Comparison of ENCODE assay signal across 18 cellular contexts in genomic region chr3:190249414-190249813, GRCh38.
A peak's percentile ranks its signal among the peaks of the same experiment; 100 is the strongest.
DNase-seq lines count a peak whose midpoint lies in the region; ATAC-seq, FAIRE-seq and TF ChIP-seq lines count a peak whose summit lies in the region.
"Had no signal": no experiment of that assay in that cellular context is flagged by ENCODE, and none has a peak within 500 bp of the region (broad histone marks: within the 10 kb centered on the region; RNA-seq: fewer than 3 reads in every experiment).

No MANE protein-coding gene starts in this region.

- H3K27me3 ChIP-seq in HepG2 (ENCODE audit: control insufficient read depth in 1 of 2, insufficient read depth in 2 of 2, low read length in 2 of 2) (no peaks in the 10 kb centered on the region), right lobe of liver (no peaks in the 10 kb centered on the region), H9 (ENCODE audit: insufficient read depth, low read length) (no peaks in the 10 kb centered on the region), foreskin keratinocyte (no peaks in the 10 kb centered on the region)
- H3K27me3 ChIP-seq: BLaER1 had no signal

- H3K4me3 Mint-ChIP-seq in H9, result no peak overlapping the region
- no peak overlapping the region for H3K4me3 Mint-ChIP-seq in type B pancreatic cell
- H3K4me3 Mint-ChIP-seq: CD4-positive, CD25-positive, alpha-beta regulatory T cell had no signal

- no peak overlapping the region for H2AFZ ChIP-seq in HepG2 (ENCODE audit: low read length)
- no peak overlapping the region for H2AFZ ChIP-seq in H9 (ENCODE audit: low read length)

- no peak overlapping the region for H2BK5ac ChIP-seq in H9 (ENCODE audit: insufficient read length, low read length)

- H3T11ph ChIP-seq in H9 (ENCODE audit: low read length), result no peak overlapping the region

- CTCF ChIA-PET in HepG2 (lab: Yijun Ruan, JAX; ENCODE audit: low intra/inter-chr PET ratio, low total read pairs), result no interaction called here

- no peak overlapping the region for H3K14ac ChIP-seq in H9 (ENCODE audit: insufficient read depth, low read length)

- H3K27ac Mint-ChIP-seq in H9 (no peak overlapping the region; a peak in 1 of 7 replicates), type B pancreatic cell (no peak overlapping the region)
- H3K27ac Mint-ChIP-seq: CD4-positive, CD25-positive, alpha-beta regulatory T cell had no signal

- no peak for TF ChIP-seq RAD21 in HepG2 (CRISPR knock-in tag; IDR thresholded peaks at IDR 0.05)

- H3K18ac ChIP-seq in H9 (ENCODE audit: insufficient read length, low read depth, low read length), result no peak overlapping the region

- no peak overlapping the region for H3K23ac ChIP-seq in H9 (ENCODE audit: insufficient read length, low read depth, low read length)

- no peak overlapping the region for H3K27ac ChIP-seq in HepG2 (ENCODE audit: extremely low read length, insufficient read depth, low read length)
- H3K27ac ChIP-seq in right lobe of liver, result no peak overlapping the region
- no peak overlapping the region for H3K27ac ChIP-seq in H9 (ENCODE audit: insufficient read length, low read depth, low read length)
- H3K27ac ChIP-seq in foreskin keratinocyte, result no peak overlapping the region
- H3K27ac ChIP-seq: BLaER1 had no signal

- BruUV-seq in HepG2 (replicated peaks; lab: Mats Ljungman, UMichigan), result no TSS peak

- TF ChIP-seq CTCF in HepG2 (CRISPR knock-in tag; IDR thresholded peaks at IDR 0.05) (no peak), right lobe of liver (IDR thresholded peaks at IDR 0.05) (no peak), H9 (conservative IDR thresholded peaks at IDR 0.05) (peak; percentile 45; the same call in 2 of the 3 replicates), foreskin keratinocyte (conservative IDR thresholded peaks at IDR 0.05) (peak; percentile 13), type B pancreatic cell (conservative IDR thresholded peaks at IDR 0.05) (peak; percentile 28)

- H3K4ac ChIP-seq in H9 (ENCODE audit: low read depth, low read length), result no peak overlapping the region

- no peak overlapping the region for H3K56ac ChIP-seq in H9 (ENCODE audit: insufficient read length, low read depth, low read length)

- no peak overlapping the region for H2AK5ac ChIP-seq in H9 (ENCODE audit: insufficient read length, low read length)

- H4K20me1 ChIP-seq in HepG2 (ENCODE audit: insufficient read depth, low read length) (no peaks in the 10 kb centered on the region), H9 (ENCODE audit: control insufficient read depth, insufficient read depth, insufficient read length) (no peaks in the 10 kb centered on the region)
- H4K20me1 ChIP-seq: BLaER1 had no signal

- TF ChIP-seq POLR2A in HepG2 (IDR thresholded peaks at IDR 0.05; ENCODE audit: insufficient read depth in 1 of 2, low read depth in 2 of 2, low read length in 2 of 2) (no peak), right lobe of liver (IDR thresholded peaks at IDR 0.05) (no peak)

- WGBS in HepG2 (ENCODE audit: low lambda C conversion rate), result 21% methylated on average over 2 of the region's 2 CpGs
- 73% methylated on average over 1 of the region's 2 CpGs for WGBS in right lobe of liver (ENCODE audit: insufficient coverage, low coverage, low lambda C conversion rate, missing lambda C conversion rate)
- no CpG with 5 or more reads among the region's 2 CpGs for WGBS in H9 (ENCODE audit: extremely low coverage, insufficient read length, low lambda C conversion rate)

- FAIRE-seq in HepG2 (lab: Jason Lieb, UNC), result no peak
- FAIRE-seq: GM12878, H1, HTR-8/SVneo had no signal

- H3K79me2 ChIP-seq in HepG2 (ENCODE audit: insufficient read depth, low read length), result no peaks in the 10 kb centered on the region
- no peaks in the 10 kb centered on the region for H3K79me2 ChIP-seq in H9 (ENCODE audit: insufficient read depth, low read length)

- H4K8ac ChIP-seq in H9 (replicated peaks; ENCODE audit: insufficient read length, low read depth, low read length), result no peak overlapping the region

- TF ChIP-seq EP300 in HepG2 (IDR thresholded peaks at IDR 0.05; ENCODE audit: low read depth in 2 of 2, low read length in 2 of 2) (no peak), HepG2 (CRISPR knock-in tag; IDR thresholded peaks at IDR 0.05; ENCODE audit: borderline replicate concordance) (no peak)

- no peak overlapping the region for H3K4me2 ChIP-seq in HepG2 (ENCODE audit: low read depth, low read length)
- H3K4me2 ChIP-seq in H9 (ENCODE audit: insufficient read depth, insufficient read length, low read length), result no peak overlapping the region
- H3K4me2 ChIP-seq: BLaER1 had no signal

- H3K4me1 Mint-ChIP-seq in H9 (peaks cover 2 to 8% of the 10 kb centered on the region in 2 experiments), type B pancreatic cell (ENCODE audit: unreplicated experiment) (no peaks in the 10 kb centered on the region)
- H3K4me1 Mint-ChIP-seq: CD4-positive, CD25-positive, alpha-beta regulatory T cell had no signal

- H3K23me2 ChIP-seq in H9 (ENCODE audit: insufficient read length, low read depth, low read length, poor library complexity, severe bottlenecking), result no peaks in the 10 kb centered on the region

- H4K91ac ChIP-seq in H9 (ENCODE audit: insufficient read length, low read depth, low read length), result no peak overlapping the region

- no peak overlapping the region for H2BK120ac ChIP-seq in H9 (ENCODE audit: low read depth, low read length, poor library complexity, severe bottlenecking)

- peak; percentile 57 for ATAC-seq in HepG2
- ATAC-seq in right lobe of liver, result no peak
- no peak for ATAC-seq in foreskin keratinocyte
- no peak for ATAC-seq in GM21737 (IDR thresholded peaks at IDR 0.05; ENCODE audit: unreplicated experiment)
- no peak for ATAC-seq in HG03175 (IDR thresholded peaks at IDR 0.05; ENCODE audit: unreplicated experiment)
- ATAC-seq: GM12878 had no signal

- H2BK20ac ChIP-seq in H9 (ENCODE audit: low read depth, low read length, poor library complexity, severe bottlenecking), result no peak overlapping the region

- H3K4me3 ChIP-seq in HepG2 (replicated peaks in 1 of 3; ENCODE audit: insufficient read depth in 1 of 3, low read depth in 2 of 3, low read length in 3 of 3) (no peak overlapping the region), right lobe of liver (no peak overlapping the region)
- H3K4me3 ChIP-seq: BLaER1, GM12878 had no signal

- H3K9ac ChIP-seq in HepG2 (ENCODE audit: insufficient read depth, low read depth, low read length) (no peak overlapping the region), H9 (ENCODE audit: extremely low read depth, insufficient read length, low read length) (no peak overlapping the region)
- H3K9ac ChIP-seq: BLaER1 had no signal

- DNase-seq in HepG2 (ENCODE audit: low spot score), result no peak
- DNase-seq in right lobe of liver, result no peak
- no peak for DNase-seq in H9
- no peak for DNase-seq in foreskin keratinocyte
- no peak for DNase-seq in type B pancreatic cell (ENCODE audit: extremely low spot score, unreplicated experiment)
- no peak for DNase-seq in MV-4-11 (lab: John Stamatoyannopoulos, UW)
- DNase-seq: 8988T; AML-193; Calu3; CD4-positive, CD25-positive, alpha-beta regulatory T cell; DMS 273 treated with DMSO at 0.1 percent for 48 hours; HCEC 1CT had no signal

- in situ Hi-C loops in HepG2 (cut with HindIII; ENCODE audit: extremely low pct_ligation_motif_present, low pct_unique_long_range_greater_than_20kb), result no loop called here

- H3K27me3 Mint-ChIP-seq in H9 (ENCODE audit: low read depth) (no peaks in the 10 kb centered on the region; the same call in 1 of the 2 replicates), type B pancreatic cell (no peaks in the 10 kb centered on the region)
- H3K27me3 Mint-ChIP-seq: CD4-positive, CD25-positive, alpha-beta regulatory T cell had no signal

- H3K9me3 ChIP-seq in HepG2 (ENCODE audit: low read length) (peaks cover 22% of the 10 kb centered on the region), right lobe of liver (no peaks in the 10 kb centered on the region), H9 (ENCODE audit: control insufficient read depth, low read depth, low read length) (peaks cover 7% of the 10 kb centered on the region)

- no peak overlapping the region for H2BK12ac ChIP-seq in H9 (ENCODE audit: insufficient read length, low read depth, low read length)

- POLR2A ChIA-PET in HepG2 (lab: Yijun Ruan, JAX), result no interaction called here

- peaks cover 9% of the 10 kb centered on the region; the same call in 1 of the 2 replicates for H3K4me1 ChIP-seq in HepG2 (ENCODE audit: insufficient read depth, low read length)
- peaks cover 0 to 3% (median 0%) of the 10 kb centered on the region in 4 donors for H3K4me1 ChIP-seq in right lobe of liver
- H3K4me1 ChIP-seq in H9 (ENCODE audit: insufficient read depth, low read length), result no peaks in the 10 kb centered on the region
- H3K4me1 ChIP-seq in foreskin keratinocyte, result no peaks in the 10 kb centered on the region
- H3K4me1 ChIP-seq: BLaER1 had no signal

- H3K79me1 ChIP-seq in H9 (ENCODE audit: insufficient read depth, low read depth, low read length, poor library complexity, severe bottlenecking), result no peaks in the 10 kb centered on the region

- intact Hi-C loops in HepG2 (cut with micrococcal nuclease; ENCODE audit: unreplicated experiment) (no loop called here), right lobe of liver (cut with DNase I) (no loop called here)

- H4K5ac ChIP-seq in H9 (ENCODE audit: insufficient read length, low read depth, low read length), result no peak overlapping the region

- H3K9me3 Mint-ChIP-seq in H9, result peaks cover 25 to 31% of the 10 kb centered on the region in 2 experiments
- peaks cover 11% of the 10 kb centered on the region for H3K9me3 Mint-ChIP-seq in type B pancreatic cell

- no peak overlapping the region for H2BK15ac ChIP-seq in H9 (ENCODE audit: low read depth, low read length)

- H3K36me3 Mint-ChIP-seq in H9 (ENCODE audit: insufficient read depth in 1 of 3, low read depth in 3 of 3) (peaks cover 18 to 25% (median 21%) of the 10 kb centered on the region in 3 experiments), type B pancreatic cell (no peaks in the 10 kb centered on the region)
- H3K36me3 Mint-ChIP-seq: CD4-positive, CD25-positive, alpha-beta regulatory T cell had no signal

- H3K36me3 ChIP-seq in HepG2 (replicated peaks in 1 of 2; ENCODE audit: control insufficient read depth in 1 of 2, insufficient read depth in 2 of 2, low read length in 2 of 2), result no peaks in the 10 kb centered on the region
- H3K36me3 ChIP-seq in right lobe of liver, result no peaks in the 10 kb centered on the region
- H3K36me3 ChIP-seq: BLaER1 had no signal

TF ChIP-seq in HepG2, 621 proteins besides CTCF, POLR2A, EP300 and RAD21 (continues in another document):
- TF ChIP-seq AKAP8 (CRISPR knock-in tag; IDR thresholded peaks at IDR 0.05) (no peak), ZBTB8A (CRISPR knock-in tag; IDR thresholded peaks at IDR 0.05; ENCODE audit: borderline replicate concordance, low read depth) (no peak), ONECUT2 (CRISPR knock-in tag; IDR thresholded peaks at IDR 0.05) (peak; percentile 62; the same call in 1 of the 2 replicates)

Comparison
In these comparisons a context has a peak if more than half of its experiments do, and no peak if none do; other contexts are left out.
1. CTCF ChIP-seq: peak in H9 (single experiment), foreskin keratinocyte (single experiment) and type B pancreatic cell (single experiment); none in HepG2 (single experiment) and right lobe of liver (0 of 4).